ENCODE assay signal across 1 cellular context in genomic region chr4:119314356-119314755, GRCh38.
TF ChIP-seq lines count a peak whose summit lies in the region.

No MANE protein-coding gene starts in this region.

TF ChIP-seq in GM23338, 12 proteins besides CTCF, POLR2A, EP300 and RAD21 (continued from another document):
- TF ChIP-seq ZNF114 (CRISPR knock-in tag; IDR thresholded peaks at IDR 0.05) (no peak), NANOG (IDR thresholded peaks at IDR 0.05; ENCODE audit: borderline replicate concordance) (no peak), ETS1 (IDR thresholded peaks at IDR 0.05) (no peak), EZH2phosphoT487 (IDR thresholded peaks at IDR 0.05; ENCODE audit: unreplicated experiment) (no peak), ZNF462 (CRISPR knock-in tag; IDR thresholded peaks at IDR 0.05) (no peak), CREB1 (CRISPR knock-in tag; IDR thresholded peaks at IDR 0.05; ENCODE audit: low read depth) (no peak)
